Comparison of ENCODE assay signal across 1 cellular context in genomic region chr17:32126746-32127145, GRCh38.
TF ChIP-seq lines count a peak whose summit lies in the region.

No MANE protein-coding gene starts in this region.

TF ChIP-seq in H1, 55 proteins besides CTCF, POLR2A, EP300 and RAD21 (continued from another document):
- TF ChIP-seq SRF (IDR thresholded peaks at IDR 0.05; ENCODE audit: low read depth, low read length) (no peak), CHD2 (IDR thresholded peaks at IDR 0.05; ENCODE audit: low read length) (no peak), POU5F1 (IDR thresholded peaks at IDR 0.05; ENCODE audit: low read depth, low read length) (no peak), ATF3 (IDR thresholded peaks at IDR 0.05; ENCODE audit: insufficient read depth, low read depth, low read length) (no peak), POLR2AphosphoS5 (IDR thresholded peaks at IDR 0.05; ENCODE audit: low read depth, low read length) (no peak), TAF1 (IDR thresholded peaks at IDR 0.05; ENCODE audit: low read depth, low read length) (no peak), SUZ12 (IDR thresholded peaks at IDR 0.05; ENCODE audit: low read length) (no peak)
